Comparison of ENCODE assay signal across 8 cellular contexts in the genomic region with DNA sequence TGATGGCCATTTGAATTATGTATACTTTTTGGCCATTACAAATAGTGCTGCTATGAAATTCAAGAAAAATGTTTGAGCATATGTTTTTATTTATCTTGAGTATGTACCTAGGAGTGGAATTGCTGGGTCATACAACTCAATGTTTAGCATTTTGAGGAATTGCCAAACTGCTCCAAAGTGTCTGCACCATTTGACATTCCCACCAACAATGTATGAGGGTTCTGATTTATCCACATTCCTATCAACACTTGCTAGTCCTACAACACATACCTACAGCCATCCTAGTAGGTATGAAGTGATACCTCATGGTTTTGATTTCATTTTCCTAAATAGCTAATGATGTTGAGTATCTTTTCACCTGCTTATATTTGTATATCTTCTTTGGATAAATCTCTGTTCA.
"Had no signal": no experiment of that assay in that cellular context is flagged by ENCODE, and none has a peak within 500 bp of the region (broad histone marks: within the 10 kb centered on the region; RNA-seq: fewer than 3 reads in every experiment).

No MANE protein-coding gene starts in this region.

- H3K4me3 ChIP-seq: GM12878 had no signal

- FAIRE-seq: G401.6, GM12878, GM12891, GM12892, GM18507, GM19239 had no signal

- DNase-seq: GDM1, GF-D8 had no signal

- ATAC-seq: GM12878 had no signal
